Comparison of ENCODE assay signal across 8 cellular contexts in genomic region chr3:179852117-179852886, GRCh38.
DNase-seq lines count a peak whose midpoint lies in the region; ATAC-seq lines count a peak whose summit lies in the region.

No MANE protein-coding gene starts in this region.

- ATAC-seq in GM18858 (IDR thresholded peaks at IDR 0.05; ENCODE audit: unreplicated experiment), result peak; percentile 71
- peak; percentile 79 for ATAC-seq in HG02973 (IDR thresholded peaks at IDR 0.05; ENCODE audit: unreplicated experiment)

- H3K36me3 ChIP-seq in Karpas-422 (ENCODE audit: insufficient read depth, low read length), result no peaks in the 10 kb centered on the region

- no peaks in the 10 kb centered on the region for H4K20me1 ChIP-seq in Karpas-422 (ENCODE audit: insufficient read depth, low read depth, low read length)

- H3K27me3 ChIP-seq in Karpas-422 (ENCODE audit: low read length), result no peaks in the 10 kb centered on the region

- no peaks in the 10 kb centered on the region for H3K9me3 ChIP-seq in Karpas-422 (ENCODE audit: low read length)

- H3K9ac ChIP-seq in Karpas-422 (ENCODE audit: low read length), result no peak overlapping the region

- no peak overlapping the region for H3K27ac ChIP-seq in Karpas-422 (ENCODE audit: low read length)

- no peaks in the 10 kb centered on the region for H3K9me2 ChIP-seq in Karpas-422 (replicated peaks; ENCODE audit: insufficient read depth, low read length)

- H3K4me1 ChIP-seq in Karpas-422 (ENCODE audit: low read length), result peaks cover 14% of the 10 kb centered on the region

- H3K4me2 ChIP-seq in Karpas-422 (ENCODE audit: low read depth, low read length, poor library complexity, severe bottlenecking), result no peak overlapping the region

- H3K4me3 ChIP-seq in Karpas-422 (ENCODE audit: low read length), result no peak overlapping the region

- H3K79me2 ChIP-seq in Karpas-422 (ENCODE audit: low read length), result no peaks in the 10 kb centered on the region

- DNase-seq in SIG-M5 (lab: John Stamatoyannopoulos, UW) (peak; percentile 62), kidney tubule cell (ENCODE audit: low spot score) (peak; percentile 86), NCI-H510A treated with DMSO at 0.1 percent for 48 hours (lab: John Stamatoyannopoulos, UW) (no peak), Karpas-422 (no peak), middle frontal gyrus (ENCODE audit: extremely low spot score, low spot score) (no peak)
- no peak for DNase-seq in activated CD4-positive, alpha-beta T cell treated with anti-CD3 and anti-CD28 coated beads, Interleukin-2, amount 50 U/mL, for 4 hours

- no peak overlapping the region for H2AFZ ChIP-seq in Karpas-422 (ENCODE audit: low read length)

Comparison
In these comparisons a context has a peak if more than half of its experiments do, and no peak if none do; other contexts are left out.
1. DNase-seq: peak in SIG-M5 (single experiment) and kidney tubule cell (single experiment); none in NCI-H510A treated with DMSO at 0.1 percent for 48 hours (single experiment), Karpas-422 (single experiment), activated CD4-positive, alpha-beta T cell treated with anti-CD3 and anti-CD28 coated beads, Interleukin-2, amount 50 U/mL, for 4 hours (0 of 2) and middle frontal gyrus (single experiment).